ENCODE assay signal across 19 cellular contexts in the genomic region with DNA sequence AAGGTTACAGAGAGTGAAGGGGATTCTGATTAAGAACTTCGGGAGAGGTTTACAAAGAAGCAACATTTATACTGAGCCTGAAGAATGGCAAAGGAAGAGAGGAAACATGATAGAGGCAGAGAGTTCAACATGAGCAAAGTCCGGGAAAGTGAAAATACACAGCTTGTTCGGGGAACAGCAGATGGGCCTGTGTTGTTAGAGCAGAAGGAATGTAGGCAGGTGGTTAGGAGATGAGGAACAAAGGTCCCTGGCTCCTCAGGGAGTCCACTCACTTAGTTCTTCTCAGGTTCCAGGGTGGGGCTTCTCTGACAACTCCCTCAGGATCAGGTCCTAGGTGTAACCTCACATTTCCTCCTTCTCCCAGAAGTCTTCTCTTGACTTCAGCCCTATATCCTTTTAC. TPM values are rescaled to one million over a fixed set of nuclear protein-coding genes. Genes with fewer than 3 reads are reported as not detected.
DNase-seq lines count a peak whose midpoint lies in the region; ATAC-seq and TF ChIP-seq lines count a peak whose summit lies in the region.
"Had no signal": no experiment of that assay in that cellular context is flagged by ENCODE, and none has a peak within 500 bp of the region (broad histone marks: within the 10 kb centered on the region; RNA-seq: fewer than 3 reads in every experiment).

No MANE protein-coding gene starts in this region.

- H3K27ac ChIP-seq in tibial nerve, result no peak overlapping the region
- H3K27ac ChIP-seq: sigmoid colon, SJSA1, testis had no signal

- WGBS in tibial nerve, 2 donors, result 60 to 68% methylated on average over 3 of the region's 3 CpGs

- H3K4me3 ChIP-seq in tibial nerve, result no peak overlapping the region
- H3K4me3 ChIP-seq: HAP-1, sigmoid colon, SJSA1, testis had no signal

- TF ChIP-seq EP300 in tibial nerve (IDR thresholded peaks at IDR 0.05), result no peak

- no peaks in the 10 kb centered on the region for H3K36me3 ChIP-seq in tibial nerve
- H3K36me3 ChIP-seq: HAP-1, sigmoid colon, SJSA1 had no signal

- H3K27me3 ChIP-seq in tibial nerve, result no peaks in the 10 kb centered on the region
- H3K27me3 ChIP-seq: sigmoid colon, SJSA1, testis had no signal

- H3K4me1 ChIP-seq in tibial nerve, result peaks cover 0 to 5% (median 0%) of the 10 kb centered on the region in 4 donors
- H3K4me1 ChIP-seq: testis had no signal

- DNase-seq in DMS 273 treated with DMSO at 0.1 percent for 48 hours (lab: John Stamatoyannopoulos, UW) (peak; percentile 91), NCI-H1694 (lab: John Stamatoyannopoulos, UW) (peak; percentile 89), NCI-H82 (lab: John Stamatoyannopoulos, UW) (peak; percentile 86), left colon (peak; percentile 45 to 80), tibial nerve (ENCODE audit: low spot score in 2 of 2) (no peak), ecto neural progenitor cell (ENCODE audit: low spot score) (no peak)
- no peak for DNase-seq in activated CD4-positive, alpha-beta T cell treated with anti-CD3 and anti-CD28 coated beads for 1 hour
- DNase-seq: activated CD4-positive, alpha-beta T cell treated with anti-CD3 and anti-CD28 coated beads for 48 hours; activated naive CD4-positive, alpha-beta T cell treated with Interleukin-2 at 50 U/mL for 16 hours; COR-L47; cortex of kidney; kidney glomerular epithelial cell; NCI-H2081; sigmoid colon; T1000; testis had no signal

- no peak for TF ChIP-seq POLR2A in tibial nerve (IDR thresholded peaks at IDR 0.05)

- no peaks in the 10 kb centered on the region for H3K9me3 ChIP-seq in tibial nerve
- H3K9me3 ChIP-seq: HAP-1, sigmoid colon, SJSA1, testis had no signal

- no peak for TF ChIP-seq CTCF in tibial nerve (IDR thresholded peaks at IDR 0.05)

- intact Hi-C loops in left colon (cut with DNase I, micrococcal nuclease), result loop anchor here in 1 of 2 donors (10.0 kb wide), 1 partner anchor 185 kb away; no protein-coding TSS in a partner anchor

- ATAC-seq in left colon, result peak; percentile 85
- ATAC-seq in GM18517 (IDR thresholded peaks at IDR 0.05; ENCODE audit: unreplicated experiment), result no peak

RNA-seq across cellular contexts. Expression of gene ZNF326, which starts 5.1 kb away (rescaled TPM):
- total RNA-seq in left colon (10 to 100 TPM; 28.7 to 29.8 TPM), tibial nerve (10 to 100 TPM; 16.5 to 27.4 (median 24.2) TPM)

Comparison
In these comparisons a context has a peak if more than half of its experiments do, and no peak if none do; other contexts are left out.
1. DNase-seq: peak in DMS 273 treated with DMSO at 0.1 percent for 48 hours (single experiment), NCI-H1694 (single experiment), NCI-H82 (single experiment) and left colon (2 of 2); none in activated CD4-positive, alpha-beta T cell treated with anti-CD3 and anti-CD28 coated beads for 1 hour (single experiment), tibial nerve (0 of 2) and ecto neural progenitor cell (single experiment).